In genomic region chr3:132660745-132661067, GRCh38 we compare ENCODE assay signal across 8 cellular contexts. TPM values are rescaled to one million over a fixed set of nuclear protein-coding genes. Genes with fewer than 3 reads are reported as not detected.
DNase-seq lines count a peak whose midpoint lies in the region; ATAC-seq and TF ChIP-seq lines count a peak whose summit lies in the region.

No MANE protein-coding gene starts in this region.

- TF ChIP-seq CTCF in adrenal gland (IDR thresholded peaks at IDR 0.05): no peak

- H3K27ac ChIP-seq in adrenal gland: peak overlapping the region; percentile 91 to 95 (median 94)
- H3K27ac ChIP-seq in iPS-18a (ENCODE audit: low read length): no peak overlapping the region

- H3K27me3 ChIP-seq in adrenal gland (no peaks in the 10 kb centered on the region), iPS-18a (ENCODE audit: control insufficient read depth, insufficient read depth, low read length) (no peaks in the 10 kb centered on the region)

- intact Hi-C loops in adrenal gland (cut with DNase I): no loop called here

- H3K4me1 ChIP-seq in adrenal gland (replicated peaks in 1 of 2) (peaks cover 17 to 43% of the 10 kb centered on the region in 2 donors), iPS-18a (ENCODE audit: control insufficient read depth, low read depth, low read length) (peaks cover 4% of the 10 kb centered on the region)

- no peaks in the 10 kb centered on the region for H3K9me3 ChIP-seq in adrenal gland (replicated peaks in 1 of 3)
- no peaks in the 10 kb centered on the region for H3K9me3 ChIP-seq in iPS-18a (ENCODE audit: control insufficient read depth, low read depth, low read length)

- peaks cover 62% of the 10 kb centered on the region for H3K36me3 Mint-ChIP-seq in activated T-cell treated with anti-CD3 and anti-CD28 coated beads, Interleukin-2, amount 50 U/mL, for 24 hours (ENCODE audit: low read depth)
- peaks cover 12% of the 10 kb centered on the region for H3K36me3 Mint-ChIP-seq in stimulated activated memory B cell treated with anti-CD40 and anti-IgM and Interleukin-4, amounts not matched to agents 10 μg/mL and 1 μg/mL and 100 μg/mL, for 72 hours

- peak overlapping the region; percentile 67 to 97 (median 88) for H3K4me3 ChIP-seq in adrenal gland
- H3K4me3 ChIP-seq in iPS-18a (ENCODE audit: low read length): peak overlapping the region; percentile 91

- peaks cover 62% of the 10 kb centered on the region for H3K4me1 Mint-ChIP-seq in activated T-cell treated with anti-CD3 and anti-CD28 coated beads, Interleukin-2, amount 50 U/mL, for 24 hours (ENCODE audit: low read depth)
- peaks cover 51% of the 10 kb centered on the region for H3K4me1 Mint-ChIP-seq in stimulated activated memory B cell treated with anti-CD40 and anti-IgM and Interleukin-4, amounts not matched to agents 10 μg/mL and 1 μg/mL and 100 μg/mL, for 72 hours

- H3K27ac Mint-ChIP-seq in activated T-cell treated with anti-CD3 and anti-CD28 coated beads, Interleukin-2, amount 50 U/mL, for 24 hours: peak overlapping the region; percentile 98
- H3K27ac Mint-ChIP-seq in stimulated activated memory B cell treated with anti-CD40 and anti-IgM and Interleukin-4, amounts not matched to agents 10 μg/mL and 1 μg/mL and 100 μg/mL, for 72 hours: peak overlapping the region; percentile 96

- H3K27me3 Mint-ChIP-seq in activated T-cell treated with anti-CD3 and anti-CD28 coated beads, Interleukin-2, amount 50 U/mL, for 24 hours: no peaks in the 10 kb centered on the region
- no peaks in the 10 kb centered on the region for H3K27me3 Mint-ChIP-seq in stimulated activated memory B cell treated with anti-CD40 and anti-IgM and Interleukin-4, amounts not matched to agents 10 μg/mL and 1 μg/mL and 100 μg/mL, for 72 hours

- H3K36me3 ChIP-seq in adrenal gland (replicated peaks in 1 of 2) (no peaks in the 10 kb centered on the region), iPS-18a (ENCODE audit: control insufficient read depth, low read depth, low read length) (no peaks in the 10 kb centered on the region)

- peak; percentile 13 for ATAC-seq in HG03558 (IDR thresholded peaks at IDR 0.05; ENCODE audit: extremely low read depth, unreplicated experiment)
- ATAC-seq in stimulated activated memory B cell treated with anti-CD40 and anti-IgM and Interleukin-4, amounts not matched to agents 10 μg/mL and 1 μg/mL and 100 μg/mL, for 72 hours: no peak
- no peak for ATAC-seq in GM21528 (IDR thresholded peaks at IDR 0.05; ENCODE audit: low FRiP score, unreplicated experiment)

- peak in 1 of 2 donors; percentile 25 for TF ChIP-seq POLR2A in adrenal gland (IDR thresholded peaks at IDR 0.05)

- DNase-seq in activated T-cell treated with anti-CD3 and anti-CD28 coated beads, Interleukin-2, amount 50 U/mL, for 24 hours: no peak
- DNase-seq in activated T-cell treated with anti-CD3 and anti-CD28 coated beads for 4 hours (no peak), adrenal gland (no peak), RPMI8226 (no peak)

- H3K4me3 Mint-ChIP-seq in activated T-cell treated with anti-CD3 and anti-CD28 coated beads, Interleukin-2, amount 50 U/mL, for 24 hours: peak overlapping the region; percentile 97
- H3K4me3 Mint-ChIP-seq in stimulated activated memory B cell treated with anti-CD40 and anti-IgM and Interleukin-4, amounts not matched to agents 10 μg/mL and 1 μg/mL and 100 μg/mL, for 72 hours: peak overlapping the region; percentile 95

- WGBS in adrenal gland, 4 donors: 0 to 1% (median 1%) methylated on average over 9 to 11 of the region's 11 CpGs

- H3K9me3 Mint-ChIP-seq in activated T-cell treated with anti-CD3 and anti-CD28 coated beads, Interleukin-2, amount 50 U/mL, for 24 hours: no peaks in the 10 kb centered on the region
- no peaks in the 10 kb centered on the region for H3K9me3 Mint-ChIP-seq in stimulated activated memory B cell treated with anti-CD40 and anti-IgM and Interleukin-4, amounts not matched to agents 10 μg/mL and 1 μg/mL and 100 μg/mL, for 72 hours

- peak overlapping the region; percentile 76 for H3K9ac ChIP-seq in iPS-18a (ENCODE audit: low read length)

RNA-seq across cellular contexts. Expression of gene UBA5, which starts 0.6 kb away (rescaled TPM):
- total RNA-seq in adrenal gland: 100 to 1,000 TPM in 1 of 8 donors, 10 to 100 TPM in 7; 54.8 to 134 (median 69.1) TPM
- 10 to 100 TPM; 35.6 to 89.2 (median 60.7) TPM for polyA plus RNA-seq in adrenal gland

RNA-seq across cellular contexts. Expression of gene ACAD11, which starts 1.1 kb away (rescaled TPM):
- 10 to 100 TPM; 13.6 to 51.3 (median 23.9) TPM for total RNA-seq in adrenal gland
- 10 to 100 TPM; 24.8 to 59.1 (median 40.5) TPM for polyA plus RNA-seq in adrenal gland
